9 cellular contexts compared by ENCODE assay signal in the genomic region with DNA sequence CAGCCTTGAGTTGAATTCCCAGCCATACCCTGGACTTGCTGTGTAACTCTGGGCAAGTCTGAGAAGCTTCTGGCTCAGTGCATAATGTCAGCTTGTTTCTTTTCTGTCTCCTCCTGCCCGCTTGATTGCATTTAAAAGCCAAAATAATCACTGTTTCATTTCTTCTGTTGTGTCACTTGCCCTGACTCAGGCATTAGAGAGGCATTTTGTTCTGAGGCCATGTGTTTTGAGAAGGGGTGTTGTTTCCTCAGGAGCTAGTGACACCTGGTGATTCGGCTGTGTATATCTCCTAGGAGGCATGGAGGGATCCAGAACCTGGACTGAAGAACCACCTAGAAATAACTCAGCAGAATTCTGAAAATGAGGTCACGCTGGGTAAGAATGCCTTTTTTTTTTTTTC. TPM values are rescaled to one million over a fixed set of nuclear protein-coding genes. Genes with fewer than 3 reads are reported as not detected.
DNase-seq lines count a peak whose midpoint lies in the region; ATAC-seq, FAIRE-seq and TF ChIP-seq lines count a peak whose summit lies in the region.
"Had no signal": no experiment of that assay in that cellular context is flagged by ENCODE, and none has a peak within 500 bp of the region (broad histone marks: within the 10 kb centered on the region; RNA-seq: fewer than 3 reads in every experiment).

No MANE protein-coding gene starts in this region.

- TF ChIP-seq POLR2A in A549 (IDR thresholded peaks at IDR 0.05; ENCODE audit: low read length) (no peak), erythroblast (IDR thresholded peaks at IDR 0.05; ENCODE audit: low read length) (no peak)

- ATAC-seq in A549 (peak; percentile 27 to 49; a peak in 5 of 6 replicates), T-cell (replicated peaks in 1 of 4) (no peak), GM19467 (IDR thresholded peaks at IDR 0.05; ENCODE audit: unreplicated experiment) (no peak), GM21737 (IDR thresholded peaks at IDR 0.05; ENCODE audit: unreplicated experiment) (no peak)

- peak; percentile 39 for TF ChIP-seq CTCF in A549 (IDR thresholded peaks at IDR 0.05)

- no peaks in the 10 kb centered on the region for H3K27me3 Mint-ChIP-seq in T-cell

- no peak overlapping the region for H3K4me3 Mint-ChIP-seq in T-cell

- no peaks in the 10 kb centered on the region for H3K9me3 Mint-ChIP-seq in T-cell

- DNase-seq in A549 (ENCODE audit: low read depth in 1 of 2, low spot score in 1 of 2) (peak in 1 of 2 experiments; percentile 63), H4 (ENCODE audit: low spot score) (peak; percentile 28), T-cell (no peak), erythroblast (lab: John Stamatoyannopoulos, UW) (peak; percentile 46 to 56), NCI-H2029 treated with DMSO at 0.1 percent for 48 hours (lab: John Stamatoyannopoulos, UW) (no peak), T-helper 9 cell (no peak)
- DNase-seq: NCI-H187 treated with DMSO at 0.1 percent for 48 hours had no signal

- no peaks in the 10 kb centered on the region for H3K9me3 ChIP-seq in A549

- H3K27ac ChIP-seq in A549, result no peak overlapping the region

- H3K4me1 Mint-ChIP-seq in T-cell, result peaks cover 28 to 33% (median 31%) of the 10 kb centered on the region in 3 donors

- H3K27ac Mint-ChIP-seq in T-cell, result peak overlapping the region; percentile 82

- POLR2A ChIA-PET in A549 (lab: Yijun Ruan, JAX), result interaction anchor here (0.8 to 1.2 kb wide), 2 partner anchors 16 to 50 kb away, joined by 3 to 6 read pairs; a partner anchor contains a TSS
- POLR2A ChIA-PET in T-cell (lab: Charles Lee), result interaction anchor here (0.6 to 1.3 kb wide), 2 partner anchors 14 to 97 kb away, joined by 3 read pairs; no protein-coding TSS in a partner anchor

- no peak for TF ChIP-seq EP300 in A549 (IDR thresholded peaks at IDR 0.05)

- H3K36me3 Mint-ChIP-seq in T-cell, result peaks cover 32% of the 10 kb centered on the region

- peak; percentile 48 to 50 for TF ChIP-seq RAD21 in A549 (conservative IDR thresholded peaks at IDR 0.05 in 1 of 2, IDR thresholded peaks at IDR 0.05 in 1 of 2)

- H3K4me1 ChIP-seq in A549, result peaks cover 8% of the 10 kb centered on the region; the same call in 2 of the 3 replicates

- no peak overlapping the region for H3K4me3 ChIP-seq in A549

- CTCF ChIA-PET in A549 (lab: Yijun Ruan, JAX) (interaction anchor here (0.7 to 3.1 kb wide), 17 partner anchors 9 to 290 kb away, joined by 3 to 21 read pairs (median 3); a partner anchor contains a TSS), T-cell (lab: Charles Lee) (interaction anchor here in 1 of 2 donors (0.7 to 1.0 kb wide), 2 partner anchors 14 to 83 kb away, joined by 3 to 4 read pairs; no protein-coding TSS in a partner anchor)

- FAIRE-seq in A549 (lab: Jason Lieb, UNC), result no peak

- H3K4me2 ChIP-seq in A549, result no peak overlapping the region

- WGBS in A549 (ENCODE audit: missing lambda C conversion rate), result 67% methylated on average over 3 of the region's 3 CpGs

TF ChIP-seq in A549, 52 proteins besides CTCF, POLR2A, EP300 and RAD21:
- no peak for TF ChIP-seq RARB (CRISPR knock-in tag; IDR thresholded peaks at IDR 0.05)
- no peak for TF ChIP-seq FOSB (CRISPR knock-in tag; IDR thresholded peaks at IDR 0.05)
- TF ChIP-seq, protein P1, sequence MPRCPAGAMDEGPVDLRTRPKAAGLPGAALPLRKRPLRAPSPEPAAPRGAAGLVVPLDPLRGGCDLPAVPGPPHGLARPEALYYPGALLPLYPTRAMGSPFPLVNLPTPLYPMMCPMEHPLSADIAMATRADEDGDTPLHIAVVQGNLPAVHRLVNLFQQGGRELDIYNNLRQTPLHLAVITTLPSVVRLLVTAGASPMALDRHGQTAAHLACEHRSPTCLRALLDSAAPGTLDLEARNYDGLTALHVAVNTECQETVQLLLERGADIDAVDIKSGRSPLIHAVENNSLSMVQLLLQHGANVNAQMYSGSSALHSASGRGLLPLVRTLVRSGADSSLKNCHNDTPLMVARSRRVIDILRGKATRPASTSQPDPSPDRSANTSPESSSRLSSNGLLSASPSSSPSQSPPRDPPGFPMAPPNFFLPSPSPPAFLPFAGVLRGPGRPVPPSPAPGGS (IDR thresholded peaks at IDR 0.05), result peak; percentile 38; the same call in 1 of the 3 replicates
- TF ChIP-seq RFX5 (IDR thresholded peaks at IDR 0.05), result no peak
- TF ChIP-seq SMC3 (IDR thresholded peaks at IDR 0.05), result peak; percentile 31; the same call in 1 of the 3 replicates
- no peak for TF ChIP-seq HOXA7 (CRISPR knock-in tag; IDR thresholded peaks at IDR 0.05)
- TF ChIP-seq FOXS1 (CRISPR knock-in tag; IDR thresholded peaks at IDR 0.05), result no peak
- TF ChIP-seq, protein P2, sequence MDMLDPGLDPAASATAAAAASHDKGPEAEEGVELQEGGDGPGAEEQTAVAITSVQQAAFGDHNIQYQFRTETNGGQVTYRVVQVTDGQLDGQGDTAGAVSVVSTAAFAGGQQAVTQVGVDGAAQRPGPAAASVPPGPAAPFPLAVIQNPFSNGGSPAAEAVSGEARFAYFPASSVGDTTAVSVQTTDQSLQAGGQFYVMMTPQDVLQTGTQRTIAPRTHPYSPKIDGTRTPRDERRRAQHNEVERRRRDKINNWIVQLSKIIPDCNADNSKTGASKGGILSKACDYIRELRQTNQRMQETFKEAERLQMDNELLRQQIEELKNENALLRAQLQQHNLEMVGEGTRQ (IDR thresholded peaks at IDR 0.05), result no peak
- TF ChIP-seq CBX2 (IDR thresholded peaks at IDR 0.05; ENCODE audit: borderline replicate concordance, low read depth), result no peak
- no peak for TF ChIP-seq HOXB5 (CRISPR knock-in tag; IDR thresholded peaks at IDR 0.05)

RNA-seq across cellular contexts. Expression of a gene that starts 16.0 kb away (rescaled TPM):
- polyA plus RNA-seq in A549 (2011; rRNA removed) (44.7 and 45.9 TPM in 2 replicates), A549 (2017; fragmentation: RNase III; extraction: RNeasy Plus Mini Kit Qiagen cat#74134 plus additional on column Dnase treatment) (41.0 to 46.1 TPM (median 45.3 TPM) in 3 replicates)
- 38.4 and 38.6 TPM in 2 replicates for polyA plus RNA-seq in A549 (2012; cell fraction: cytosol; rRNA removed)
- 67.9 and 79.4 TPM in 2 replicates for polyA plus RNA-seq in A549 (2012; cell fraction: nucleus; rRNA removed)
- polyA minus RNA-seq in A549 (2011; rRNA and poly(A)+ RNA removed), result 44.1 and 52.4 TPM in 2 replicates
- total RNA-seq in H4 (2014; rRNA removed; shearing (Covaris generic)), result 17.9 and 27.1 TPM in 2 replicates
- 10 to 100 TPM; 24.4 to 39.0 (median 36.3) TPM for total RNA-seq in T-cell

RNA-seq across cellular contexts. Expression of a gene that starts 19.9 kb away (rescaled TPM):
- 10.1 and 16.1 TPM in 2 replicates for polyA plus RNA-seq in A549 (2011; rRNA removed)
- polyA plus RNA-seq in A549 (2012; cell fraction: cytosol; rRNA removed), result 11.1 and 15.9 TPM in 2 replicates
- polyA plus RNA-seq in A549 (2012; cell fraction: nucleus; rRNA removed), result 9.6 and 10.3 TPM in 2 replicates
- 13.2 to 22.4 TPM (median 18.5 TPM) in 3 replicates for polyA plus RNA-seq in A549 (2017; fragmentation: RNase III; extraction: RNeasy Plus Mini Kit Qiagen cat#74134 plus additional on column Dnase treatment)
- 3.5 and 5.7 TPM in 2 replicates for polyA minus RNA-seq in A549 (2011; rRNA and poly(A)+ RNA removed)
- 11.3 and 28.5 TPM in 2 replicates for total RNA-seq in H4 (2014; rRNA removed; shearing (Covaris generic))
- total RNA-seq in T-cell, result 1 to 10 TPM; 1.3 to 3.5 (median 2.9) TPM

RNA-seq across cellular contexts. Expression of a gene that starts 37.3 kb away (rescaled TPM):
- polyA plus RNA-seq in A549 (2011; rRNA removed), result 16.2 and 16.5 TPM in 2 replicates
- polyA plus RNA-seq in A549 (2012; cell fraction: cytosol; rRNA removed), result 17.8 and 17.9 TPM in 2 replicates
- polyA plus RNA-seq in A549 (2012; cell fraction: nucleus; rRNA removed), result 10.7 and 13.1 TPM in 2 replicates
- polyA plus RNA-seq in A549 (2017; fragmentation: RNase III; extraction: RNeasy Plus Mini Kit Qiagen cat#74134 plus additional on column Dnase treatment), result 14.9 to 17.5 TPM (median 17.2 TPM) in 3 replicates
- polyA minus RNA-seq in A549 (2011; rRNA and poly(A)+ RNA removed), result 15.0 and 21.1 TPM in 2 replicates
- 7.6 and 7.8 TPM in 2 replicates for total RNA-seq in H4 (2014; rRNA removed; shearing (Covaris generic))
- total RNA-seq in T-cell, result 10 to 100 TPM in 3 of 5 donors, 1 to 10 TPM in 2; 7.6 to 15.5 (median 12.5) TPM

Comparison
In these comparisons a context has a peak if more than half of its experiments do, and no peak if none do; other contexts are left out.
1. ATAC-seq: peak in A549 (2 of 2); none in T-cell (0 of 4), GM19467 (single experiment) and GM21737 (single experiment).
2. DNase-seq: peak in H4 (single experiment) and erythroblast (2 of 2); none in T-cell (0 of 34), NCI-H2029 treated with DMSO at 0.1 percent for 48 hours (single experiment) and T-helper 9 cell (single experiment).